1 cellular context compared by ENCODE assay signal in genomic region chr1:177181280-177181630, GRCh38.
TF ChIP-seq lines count a peak whose summit lies in the region.

No MANE protein-coding gene starts in this region.

TF ChIP-seq in HCT116, 20 proteins besides CTCF, POLR2A, EP300 and RAD21 (continued from another document):
- no peak for TF ChIP-seq YY1 (IDR thresholded peaks at IDR 0.05; ENCODE audit: extremely low read depth, insufficient replicate concordance, low read depth, low read length)
